Comparison of ENCODE assay signal across 28 cellular contexts in the genomic region with DNA sequence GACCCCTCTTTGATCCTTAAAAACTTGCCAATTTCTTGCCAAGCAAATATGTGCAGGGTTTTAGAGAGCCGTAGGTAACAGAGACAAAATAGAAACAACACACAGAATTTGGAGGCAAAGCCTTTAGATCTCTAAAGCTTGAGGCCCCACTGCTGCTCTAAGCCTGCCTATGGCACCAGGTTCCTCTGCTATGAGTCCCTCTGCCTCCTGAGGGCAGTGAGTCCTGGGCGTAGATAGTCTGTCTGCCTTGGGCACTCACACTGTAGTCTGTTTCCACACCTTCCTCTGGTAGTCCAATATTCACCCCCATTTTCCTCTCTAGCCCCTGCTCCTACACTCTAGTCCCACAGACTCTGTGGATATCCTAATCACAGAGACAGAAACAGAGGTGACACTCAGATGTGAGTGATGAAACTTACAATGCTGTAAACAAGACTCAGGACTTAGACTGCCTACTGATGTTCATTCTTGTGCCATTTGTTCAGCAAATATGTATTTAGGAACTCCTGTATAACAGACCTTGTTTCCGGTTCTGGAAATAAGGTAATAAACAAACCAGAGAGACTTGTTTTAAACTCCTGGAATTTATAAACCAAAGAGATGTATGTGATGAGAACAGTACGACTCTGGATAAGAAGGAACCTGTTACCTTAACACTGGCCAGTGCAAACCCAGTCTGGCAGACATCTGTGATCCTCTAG.
"Had no signal": no experiment of that assay in that cellular context is flagged by ENCODE, and none has a peak within 500 bp of the region (broad histone marks: within the 10 kb centered on the region; RNA-seq: fewer than 3 reads in every experiment).

No MANE protein-coding gene starts in this region.

- H3K4me3 Mint-ChIP-seq: activated naive CD4-positive, alpha-beta T cell treated with anti-CD3 and anti-CD28 coated beads for 36 hours; activated naive CD8-positive, alpha-beta T cell treated with anti-CD3 and anti-CD28 coated beads for 36 hours; activated T-helper 1 cell treated with anti-CD3 and anti-CD28 coated beads, Interleukin-12 subunit alpha, Interleukin-12 subunit beta, Interleukin-2, Interleukin-4 antibody, amounts not matched to agents 30 ng/mL and 10 ng/mL and 1 ng/mL, durations not matched to agents 14 hours and 24 hours and 36 hours; brain; natural killer cell treated with Interleukin-12 subunit alpha and Interleukin-12 subunit beta and Interleukin-15 and Interleukin-18, amount 100 ng/mL, for 72 hours; stimulated activated naive B cell treated with anti-CD40 and anti-IgM and Interleukin-4, amounts not matched to agents 10 μg/mL and 1 μg/mL and 100 μg/mL, for 72 hours; T-helper 2 cell treated with Interferon-gamma antibody and Interleukin-4, amounts not matched to agents 5 μg/mL and 100 μg/mL, for 36 hours had no signal

- DNase-seq: activated CD4-positive, alpha-beta T cell treated with anti-CD3 and anti-CD28 coated beads for 48 hours; activated CD4-positive, alpha-beta T cell treated with anti-CD3 and anti-CD28 coated beads, Interleukin-2, amount 50 U/mL, for 48 hours; activated CD8-positive, alpha-beta memory T cell treated with anti-CD3 and anti-CD28 coated beads for 24 hours; activated effector memory CD4-positive, alpha-beta T cell treated with anti-CD3 and anti-CD28 coated beads, Interleukin-2, amount 50 U/mL, for 16 hours; activated naive CD4-positive, alpha-beta T cell treated with anti-CD3 and anti-CD28 coated beads for 36 hours; activated naive CD8-positive, alpha-beta T cell treated with anti-CD3 and anti-CD28 coated beads for 36 hours; activated T-cell treated with anti-CD3 and anti-CD28 coated beads, Interleukin-2, amount 50 U/mL, for 1 hour; adrenal gland; aorta; cortex of kidney; foreskin melanocyte; left ventricle myocardium inferior; mucosa of descending colon; posterior cingulate gyrus; right cardiac atrium; stimulated activated CD4-positive, alpha-beta T cell treated with anti-CD3 and anti-CD28 coated beads, Interleukin-15, amount 100 ng/mL, for 24 hours; stimulated activated CD4-positive, alpha-beta T cell treated with anti-CD3 and anti-CD28 coated beads, Interleukin-2, amount 100 ng/mL, for 24 hours; stimulated activated naive B cell treated with anti-CD40 and anti-IgM and Interleukin-4, amounts not matched to agents 10 μg/mL and 1 μg/mL and 100 μg/mL, for 72 hours; stomach; tibial artery had no signal

- H3K4me1 ChIP-seq: adrenal gland, esophagus muscularis mucosa, left ventricle myocardium inferior, stomach, tibial artery had no signal

- H3K36me3 Mint-ChIP-seq: activated naive CD8-positive, alpha-beta T cell treated with anti-CD3 and anti-CD28 coated beads for 36 hours; brain; natural killer cell treated with Interleukin-12 subunit alpha and Interleukin-12 subunit beta and Interleukin-15 and Interleukin-18, amount 100 ng/mL, for 72 hours; stimulated activated naive B cell treated with anti-CD40 and anti-IgM and Interleukin-4, amounts not matched to agents 10 μg/mL and 1 μg/mL and 100 μg/mL, for 72 hours had no signal

- H3K9me3 Mint-ChIP-seq: activated naive CD4-positive, alpha-beta T cell treated with anti-CD3 and anti-CD28 coated beads for 36 hours; activated naive CD8-positive, alpha-beta T cell treated with anti-CD3 and anti-CD28 coated beads for 36 hours; activated T-helper 1 cell treated with anti-CD3 and anti-CD28 coated beads, Interleukin-12 subunit alpha, Interleukin-12 subunit beta, Interleukin-2, Interleukin-4 antibody, amounts not matched to agents 30 ng/mL and 10 ng/mL and 1 ng/mL, durations not matched to agents 14 hours and 24 hours and 36 hours; brain; natural killer cell treated with Interleukin-12 subunit alpha and Interleukin-12 subunit beta and Interleukin-15 and Interleukin-18, amount 100 ng/mL, for 72 hours; stimulated activated naive B cell treated with anti-CD40 and anti-IgM and Interleukin-4, amounts not matched to agents 10 μg/mL and 1 μg/mL and 100 μg/mL, for 72 hours; T-helper 2 cell treated with Interferon-gamma antibody and Interleukin-4, amounts not matched to agents 5 μg/mL and 100 μg/mL, for 36 hours had no signal

- FAIRE-seq: islet of Langerhans had no signal

- H3K36me3 ChIP-seq: adrenal gland, esophagus muscularis mucosa, left ventricle myocardium inferior, stomach, tibial artery had no signal

- H3K27ac ChIP-seq: adrenal gland, esophagus muscularis mucosa, left ventricle myocardium inferior, stomach, tibial artery had no signal

- H3K4me1 Mint-ChIP-seq: activated naive CD8-positive, alpha-beta T cell treated with anti-CD3 and anti-CD28 coated beads for 36 hours; brain; stimulated activated naive B cell treated with anti-CD40 and anti-IgM and Interleukin-4, amounts not matched to agents 10 μg/mL and 1 μg/mL and 100 μg/mL, for 72 hours had no signal

- H3K27me3 Mint-ChIP-seq: activated naive CD8-positive, alpha-beta T cell treated with anti-CD3 and anti-CD28 coated beads for 36 hours had no signal

- H3K27me3 ChIP-seq: adrenal gland had no signal

- ATAC-seq: activated CD4-positive, CD25-positive, alpha-beta regulatory T cell treated with anti-CD3 and anti-CD28 coated beads, Interleukin-2, amount 50 U/mL, for 24 hours; mucosa of descending colon; natural killer cell treated with Interleukin-12 subunit alpha and Interleukin-12 subunit beta and Interleukin-15 and Interleukin-18, amount 100 ng/mL, for 72 hours; right cardiac atrium; stimulated activated naive B cell treated with anti-CD40 and anti-IgM and Interleukin-4, amounts not matched to agents 10 μg/mL and 1 μg/mL and 100 μg/mL, for 72 hours had no signal

- H3K9me3 ChIP-seq: adrenal gland, esophagus muscularis mucosa, left ventricle myocardium inferior, mucosa of descending colon, stomach, tibial artery had no signal

- H3K27ac Mint-ChIP-seq: activated naive CD4-positive, alpha-beta T cell treated with anti-CD3 and anti-CD28 coated beads for 36 hours; activated naive CD8-positive, alpha-beta T cell treated with anti-CD3 and anti-CD28 coated beads for 36 hours; activated T-helper 1 cell treated with anti-CD3 and anti-CD28 coated beads, Interleukin-12 subunit alpha, Interleukin-12 subunit beta, Interleukin-2, Interleukin-4 antibody, amounts not matched to agents 30 ng/mL and 10 ng/mL and 1 ng/mL, durations not matched to agents 14 hours and 24 hours and 36 hours; brain; natural killer cell treated with Interleukin-12 subunit alpha and Interleukin-12 subunit beta and Interleukin-15 and Interleukin-18, amount 100 ng/mL, for 72 hours; stimulated activated naive B cell treated with anti-CD40 and anti-IgM and Interleukin-4, amounts not matched to agents 10 μg/mL and 1 μg/mL and 100 μg/mL, for 72 hours; T-helper 2 cell treated with Interferon-gamma antibody and Interleukin-4, amounts not matched to agents 5 μg/mL and 100 μg/mL, for 36 hours had no signal

- H3K4me3 ChIP-seq: adrenal gland, esophagus muscularis mucosa, left ventricle myocardium inferior, lung, mucosa of descending colon, stomach, tibial artery had no signal
